9 cellular contexts compared by ENCODE assay signal in genomic region chr12:50985322-50985721, GRCh38. TPM values are rescaled to one million over a fixed set of nuclear protein-coding genes. Genes with fewer than 3 reads are reported as not detected.
DNase-seq lines count a peak whose midpoint lies in the region; ATAC-seq and TF ChIP-seq lines count a peak whose summit lies in the region.
"Had no signal": no experiment of that assay in that cellular context is flagged by ENCODE, and none has a peak within 500 bp of the region (broad histone marks: within the 10 kb centered on the region; RNA-seq: fewer than 3 reads in every experiment).

No MANE protein-coding gene starts in this region.

- H3K4me1 ChIP-seq in PC-9 (replicated peaks; ENCODE audit: insufficient read depth) = no peaks in the 10 kb centered on the region
- peaks cover 0 to 36% (median 5%) of the 10 kb centered on the region in 4 donors for H3K4me1 ChIP-seq in right lobe of liver

- no peaks in the 10 kb centered on the region for H3K27me3 ChIP-seq in PC-9 (ENCODE audit: insufficient read depth, low read depth)
- no peaks in the 10 kb centered on the region for H3K27me3 ChIP-seq in right lobe of liver

- POLR2A ChIA-PET in PC-9 (lab: Charles Lee; ENCODE audit: unreplicated experiment) = no interaction called here

- BruUV-seq in PC-9 (replicated peaks; lab: Mats Ljungman, UMichigan) = no TSS peak

- TF ChIP-seq CTCF in PC-9 (conservative IDR thresholded peaks at IDR 0.05) = no peak
- TF ChIP-seq CTCF in right lobe of liver (IDR thresholded peaks at IDR 0.05) = no peak

- intact Hi-C loops in PC-9 (cut with micrococcal nuclease; ENCODE audit: unreplicated experiment) (loop anchor here (5.0 kb wide), 2 partner anchors 42 to 483 kb away; partner anchors contain the start of genes DIP2B and SLC11A2), right lobe of liver (cut with DNase I) (loop anchor here (10.0 kb wide), 2 partner anchors 61 to 161 kb away; a partner anchor contains a TSS)

- H3K9me3 ChIP-seq in PC-9 (ENCODE audit: insufficient read depth, low read depth) = no peaks in the 10 kb centered on the region
- no peaks in the 10 kb centered on the region for H3K9me3 ChIP-seq in right lobe of liver

- H4K20me1 ChIP-seq in PC-9 (ENCODE audit: insufficient read depth) = no peaks in the 10 kb centered on the region

- H2AFZ ChIP-seq in PC-9 = no peak overlapping the region

- H3K9me2 ChIP-seq in PC-9 (ENCODE audit: insufficient read depth) = no peaks in the 10 kb centered on the region

- H3K27ac ChIP-seq in PC-9 (peak overlapping the region; percentile 9; the same call in 1 of the 2 replicates), cingulate gyrus (ENCODE audit: low read depth, low read length) (peak overlapping the region; percentile 73), right lobe of liver (peak overlapping the region; percentile 25 to 78 (median 33)), substantia nigra (ENCODE audit: low read depth, low read length, poor library complexity, severe bottlenecking) (peak overlapping the region; percentile 70)

- DNase-seq in PC-9 (no peak), right lobe of liver (no peak), substantia nigra (lab: John Stamatoyannopoulos, UW) (no peak), NCI-H2227 treated with DMSO at 0.1 percent for 48 hours (lab: John Stamatoyannopoulos, UW) (no peak), NCI-H524 treated with DMSO at 0.1 percent for 48 hours (lab: John Stamatoyannopoulos, UW) (no peak)
- DNase-seq: cerebellar nuclear complex; stimulated activated CD4-positive, alpha-beta T cell treated with anti-CD3 and anti-CD28 coated beads, Interleukin-2, amount 100 ng/mL, for 48 hours had no signal

- no peaks in the 10 kb centered on the region for H3K79me2 ChIP-seq in PC-9 (ENCODE audit: low read depth)

- peaks cover 20% of the 10 kb centered on the region; the same call in 1 of the 2 replicates for H3F3A ChIP-seq in PC-9 (ENCODE audit: insufficient read depth, low read depth)

- H3K36me3 ChIP-seq in PC-9 (ENCODE audit: low read depth) (peaks cover 5% of the 10 kb centered on the region), right lobe of liver (peaks cover 0 to 14% (median 8%) of the 10 kb centered on the region in 4 donors)

- CTCF ChIA-PET in PC-9 (lab: Charles Lee) = interaction anchor here (0.6 to 1.0 kb wide), 4 partner anchors 99 to 884 kb away, joined by 3 to 7 read pairs (median 6); no protein-coding TSS in a partner anchor

- no peak for TF ChIP-seq POLR2A in right lobe of liver (IDR thresholded peaks at IDR 0.05)

- H3K4me3 ChIP-seq in PC-9 (no peak overlapping the region), right lobe of liver (no peak overlapping the region)

- no peak overlapping the region for H3K4me2 ChIP-seq in PC-9

- ATAC-seq in right lobe of liver (peak; percentile 29 to 79 (median 73)), HG02870 (IDR thresholded peaks at IDR 0.05; ENCODE audit: unreplicated experiment) (no peak)

RNA-seq across cellular contexts. Expression of gene HIGD1C, which starts 33.0 kb away (rescaled TPM):
- total RNA-seq in PC-9 (2021) = not detected in 2 replicates
- total RNA-seq in right lobe of liver = not detected

RNA-seq across cellular contexts. Expression of gene SLC11A2, which starts 40.9 kb away (rescaled TPM):
- total RNA-seq in PC-9 (2021) (45.7 and 49.0 TPM in 2 replicates), right lobe of liver (10 to 100 TPM; 27.8 to 51.6 (median 34.2) TPM)

Comparison
In these comparisons a context has a peak if more than half of its experiments do, and no peak if none do; other contexts are left out.
1. H3K27ac ChIP-seq: peak in every context shown above with its lines; median percentile 73 in cingulate gyrus; 70 in substantia nigra; 33 in right lobe of liver; 9 in PC-9.